ENCODE assay signal across 8 cellular contexts in the genomic region with DNA sequence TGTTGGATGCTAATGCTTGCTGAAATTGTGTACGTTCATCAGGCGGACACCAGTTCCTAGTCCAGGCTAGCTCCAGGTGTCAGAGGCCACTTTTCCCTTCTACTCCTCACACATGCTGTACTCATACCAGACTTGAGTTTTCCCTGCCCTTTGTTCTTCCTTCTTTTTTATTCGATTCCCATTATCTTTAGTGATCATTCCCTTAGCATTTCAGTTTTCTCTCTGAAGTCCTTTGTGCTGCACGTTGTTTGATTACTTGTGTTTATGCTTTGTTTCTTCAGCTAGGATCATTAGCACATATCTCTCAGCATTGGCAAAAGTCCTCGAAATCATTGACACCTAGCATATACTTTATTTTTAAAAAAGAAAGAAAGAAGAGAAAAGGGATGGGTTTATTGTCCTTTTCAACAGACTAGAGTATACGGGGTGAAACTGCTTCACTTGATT. TPM values are rescaled to one million over a fixed set of nuclear protein-coding genes. Genes with fewer than 3 reads are reported as not detected.
DNase-seq lines count a peak whose midpoint lies in the region; ATAC-seq, FAIRE-seq and TF ChIP-seq lines count a peak whose summit lies in the region.

No MANE protein-coding gene starts in this region.

- H3K36me3 Mint-ChIP-seq in activated CD4-positive, alpha-beta T cell treated with anti-CD3 and anti-CD28 coated beads for 36 hours (ENCODE audit: low read depth) = peaks cover 48% of the 10 kb centered on the region

- H3K4me3 ChIP-seq in keratinocyte (ENCODE audit: control insufficient read depth in 2 of 3, extremely low read depth in 1 of 3, insufficient read depth in 2 of 3, low read depth in 1 of 3, low read length in 3 of 3) = no peak overlapping the region
- peak overlapping the region in 3 of 4 donors; percentile 66 to 99 (median 93) for H3K4me3 ChIP-seq in stomach

- peaks cover 4% of the 10 kb centered on the region for H3K4me1 ChIP-seq in keratinocyte (ENCODE audit: control insufficient read depth, extremely low read depth, insufficient read depth, low read length)
- peaks cover 10 to 22% (median 16%) of the 10 kb centered on the region in 4 donors for H3K4me1 ChIP-seq in stomach

- peaks cover 9% of the 10 kb centered on the region for H3K27me3 Mint-ChIP-seq in activated CD4-positive, alpha-beta T cell treated with anti-CD3 and anti-CD28 coated beads for 36 hours

- H3K4me1 Mint-ChIP-seq in activated CD4-positive, alpha-beta T cell treated with anti-CD3 and anti-CD28 coated beads for 36 hours = peaks cover 23% of the 10 kb centered on the region

- ATAC-seq in activated CD4-positive, alpha-beta T cell treated with anti-CD3 and anti-CD28 coated beads for 36 hours = no peak

- CTCF ChIA-PET in activated CD4-positive, alpha-beta T cell treated with anti-CD3 and anti-CD28 coated beads for 36 hours (lab: Charles Lee) = no interaction called here

- H3K9me3 ChIP-seq in keratinocyte (ENCODE audit: control insufficient read depth, low read depth, low read length) (no peaks in the 10 kb centered on the region), stomach (no peaks in the 10 kb centered on the region)

- peaks cover 17% of the 10 kb centered on the region for H3K79me2 ChIP-seq in keratinocyte (ENCODE audit: control insufficient read depth, insufficient read depth, low read length)

- dilution Hi-C loops in keratinocyte (cut with MboI; ENCODE audit: extremely low pct_ligation_motif_present, low sequenced_read_pairs) = no loop called here

- POLR2A ChIA-PET in activated CD4-positive, alpha-beta T cell treated with anti-CD3 and anti-CD28 coated beads for 36 hours (lab: Charles Lee) = no interaction called here

- H3K9me1 ChIP-seq in keratinocyte (ENCODE audit: control insufficient read depth, extremely low read depth, insufficient read depth, low read length) = no peaks in the 10 kb centered on the region

- TF ChIP-seq CTCF in VCaP (conservative IDR thresholded peaks at IDR 0.05) (no peak), keratinocyte (optimal IDR thresholded peaks at IDR 0.05 in 1 of 3, IDR thresholded peaks at IDR 0.05 in 1 of 3, conservative IDR thresholded peaks at IDR 0.05 in 1 of 3; ENCODE audit: extremely low read depth in 1 of 3, insufficient read depth in 2 of 3, low read length in 3 of 3) (no peak), stomach (IDR thresholded peaks at IDR 0.05) (no peak)

- H4K20me1 ChIP-seq in keratinocyte (ENCODE audit: control insufficient read depth, extremely low read depth, insufficient read depth, low read length) = no peaks in the 10 kb centered on the region

- no peak overlapping the region for H3K9ac ChIP-seq in keratinocyte (ENCODE audit: control insufficient read depth, extremely low read depth, insufficient read depth, low read length)

- H3K27ac Mint-ChIP-seq in activated CD4-positive, alpha-beta T cell treated with anti-CD3 and anti-CD28 coated beads for 36 hours = peak overlapping the region; percentile 100

- H2AFZ ChIP-seq in keratinocyte (ENCODE audit: control insufficient read depth, low read length) = peak overlapping the region; percentile 70

- H3K36me3 ChIP-seq in keratinocyte (ENCODE audit: control insufficient read depth in 2 of 2, extremely low read depth in 1 of 2, insufficient read depth in 2 of 2, low read length in 2 of 2) (peaks cover 7% of the 10 kb centered on the region in 2 experiments), stomach (peaks cover 23 to 31% (median 31%) of the 10 kb centered on the region in 4 donors)

- TF ChIP-seq POLR2A in stomach (IDR thresholded peaks at IDR 0.05) = no peak

- no peaks in the 10 kb centered on the region for H3K27me3 ChIP-seq in keratinocyte (ENCODE audit: control insufficient read depth, extremely low read depth, insufficient read depth, low read length)
- peaks cover 0 to 6% (median 0%) of the 10 kb centered on the region in 3 donors for H3K27me3 ChIP-seq in stomach

- no peak for DNase-seq in activated CD4-positive, alpha-beta T cell treated with anti-CD3 and anti-CD28 coated beads for 36 hours
- no peak for DNase-seq in activated CD4-positive, alpha-beta T cell treated with anti-CD3 and anti-CD28 coated beads for 4 hours
- DNase-seq in keratinocyte (ENCODE audit: low read depth, low spot score) (no peak), stomach (no peak), H4 (ENCODE audit: low spot score) (no peak), SW 1271 (lab: John Stamatoyannopoulos, UW) (no peak), frontal cortex (ENCODE audit: low spot score in 2 of 2) (no peak)

- no peak for TF ChIP-seq EP300 in stomach (IDR thresholded peaks at IDR 0.05)

- peak overlapping the region; percentile 100 for H3K4me3 Mint-ChIP-seq in activated CD4-positive, alpha-beta T cell treated with anti-CD3 and anti-CD28 coated beads for 36 hours

- H3K27ac ChIP-seq in VCaP (peak overlapping the region; percentile 79; the same call in 1 of the 2 replicates), keratinocyte (ENCODE audit: control insufficient read depth, insufficient read depth, low read length) (no peak overlapping the region), stomach (peak overlapping the region in 2 of 5 donors; percentile 93 to 97)

- 61 to 64% (median 62%) methylated on average over 6 of the region's 6 CpGs for WGBS in stomach, 5 donors

- peak overlapping the region; percentile 35 for H3K4me2 ChIP-seq in keratinocyte (ENCODE audit: control insufficient read depth, extremely low read depth, insufficient read depth, low read depth, low read length)

- no peak for FAIRE-seq in keratinocyte (lab: Jason Lieb, UNC)
- no peak for FAIRE-seq in frontal cortex (lab: Jason Lieb, UNC)

- peaks cover 4% of the 10 kb centered on the region for H3K9me3 Mint-ChIP-seq in activated CD4-positive, alpha-beta T cell treated with anti-CD3 and anti-CD28 coated beads for 36 hours (ENCODE audit: low read depth)

- intact Hi-C loops in activated CD4-positive, alpha-beta T cell treated with anti-CD3 and anti-CD28 coated beads for 36 hours (cut with DNase I, micrococcal nuclease) = loop anchor here (1.0 to 5.0 kb wide), 3 partner anchors 650 to 795 kb away; a partner anchor contains a TSS
- intact Hi-C loops in stomach (cut with DNase I; ENCODE audit: low total_unique reads) = no loop called here

RNA-seq across cellular contexts. Expression of a gene that starts 0.4 kb away (rescaled TPM):
- total RNA-seq in activated CD4-positive, alpha-beta T cell treated with anti-CD3 and anti-CD28 coated beads for 36 hours = 100 to 1,000 TPM; 438 to 701 TPM
- polyA plus RNA-seq in keratinocyte = 557 to 764 TPM (median 646 TPM) in 3 replicates
- 203 TPM for polyA plus RNA-seq in keratinocyte (2011; ENCODE audit: low read depth)
- 713 and 943 TPM in 2 replicates for polyA plus RNA-seq in keratinocyte (2011; cell fraction: cytosol; rRNA removed)
- polyA plus RNA-seq in keratinocyte (2011; cell fraction: nucleus; rRNA removed) = 208 and 271 TPM in 2 replicates
- polyA plus RNA-seq in keratinocyte (2012; ENCODE audit: low replicate concordance) = 838 and 1,320 TPM in 2 replicates
- 17.1 to 236 TPM (median 227 TPM) in 3 replicates for polyA minus RNA-seq in keratinocyte
- 111 TPM for polyA minus RNA-seq in keratinocyte (2011; cell fraction: cytosol; rRNA and poly(A)+ RNA removed)
- polyA minus RNA-seq in keratinocyte (2011; cell fraction: nucleus; rRNA and poly(A)+ RNA removed) = 33.7 and 39.1 TPM in 2 replicates
- 100 to 1,000 TPM; 127 to 702 (median 301) TPM for total RNA-seq in stomach
- polyA plus RNA-seq in stomach = 1,000 to 10,000 TPM; 1,104 to 1,146 (median 1,130) TPM
- total RNA-seq in H4 (2014; rRNA removed; shearing (Covaris generic)) = 848 and 900 TPM in 2 replicates
- 244 TPM for total RNA-seq in frontal cortex

Comparison
In these comparisons a context has a peak if more than half of its experiments do, and no peak if none do; other contexts are left out.
1. H3K4me3 ChIP-seq: peak in stomach (3 of 4); none in keratinocyte (0 of 3).